ENCODE assay signal across 19 cellular contexts in the genomic region with DNA sequence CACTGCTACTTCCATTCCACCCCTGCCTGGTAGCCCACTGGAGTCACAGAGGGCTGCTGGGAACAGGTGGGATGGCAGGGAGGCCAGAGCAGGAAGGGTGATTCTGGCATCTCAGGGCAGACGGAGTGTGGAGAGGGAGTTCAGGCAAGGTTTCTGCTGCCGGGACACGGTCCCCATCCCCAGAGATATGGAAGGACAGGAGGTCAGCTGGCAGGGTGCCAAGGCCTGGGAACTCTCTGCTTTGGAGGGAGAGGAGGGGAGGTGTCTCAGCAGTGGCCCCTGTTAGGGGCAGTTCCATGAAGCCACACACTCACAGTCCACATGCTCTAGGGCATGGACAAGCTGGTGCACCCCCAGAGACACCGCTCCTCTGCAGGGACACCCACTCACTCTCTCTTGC.
"Had no signal": no experiment of that assay in that cellular context is flagged by ENCODE, and none has a peak within 500 bp of the region (broad histone marks: within the 10 kb centered on the region; RNA-seq: fewer than 3 reads in every experiment).

No MANE protein-coding gene starts in this region.

- H3K27me3 Mint-ChIP-seq: activated CD4-positive, alpha-beta T cell treated with anti-CD3 and anti-CD28 coated beads, Interleukin-2, amount 10 ng/mL, durations not matched to agents 24 days and 14 days had no signal

- H3K36me3 ChIP-seq: brain microvascular endothelial cell, colonic mucosa, left lung, tibial nerve, uterus had no signal

- H3K9me3 ChIP-seq: colonic mucosa, left lung, psoas muscle, tibial nerve, uterus had no signal

- H3K9me3 Mint-ChIP-seq: activated CD4-positive, alpha-beta T cell treated with anti-CD3 and anti-CD28 coated beads, Interleukin-2, amount 10 ng/mL, durations not matched to agents 24 days and 14 days; activated CD8-positive, alpha-beta T cell treated with anti-CD3 and anti-CD28 coated beads for 36 hours; activated naive CD4-positive, alpha-beta T cell treated with anti-CD3 and anti-CD28 coated beads, Interleukin-2, amount 10 ng/mL, durations not matched to agents 7 days and 5 days; activated T-cell treated with anti-CD3 and anti-CD28 coated beads, Interleukin-2, amount 50 U/mL, for 24 hours; activated T-helper 2 cell treated with anti-CD3 and anti-CD28 coated beads, Interferon-gamma antibody, Interleukin-2, Interleukin-4, amounts not matched to agents 10 μg/mL and 5 μg/mL and 100 μg/mL, durations not matched to agents 14 hours and 24 hours and 36 hours; central memory CD8-positive, alpha-beta T cell had no signal

- H3K4me1 ChIP-seq: colonic mucosa, left lung, psoas muscle, tibial nerve, uterus had no signal

- H3K27ac Mint-ChIP-seq: activated CD4-positive, alpha-beta T cell treated with anti-CD3 and anti-CD28 coated beads, Interleukin-2, amount 10 ng/mL, durations not matched to agents 24 days and 14 days; activated CD8-positive, alpha-beta T cell treated with anti-CD3 and anti-CD28 coated beads for 36 hours; activated naive CD4-positive, alpha-beta T cell treated with anti-CD3 and anti-CD28 coated beads, Interleukin-2, amount 10 ng/mL, durations not matched to agents 7 days and 5 days; activated T-cell treated with anti-CD3 and anti-CD28 coated beads, Interleukin-2, amount 50 U/mL, for 24 hours; activated T-helper 2 cell treated with anti-CD3 and anti-CD28 coated beads, Interferon-gamma antibody, Interleukin-2, Interleukin-4, amounts not matched to agents 10 μg/mL and 5 μg/mL and 100 μg/mL, durations not matched to agents 14 hours and 24 hours and 36 hours had no signal

- H3K4me3 Mint-ChIP-seq: activated CD4-positive, alpha-beta T cell treated with anti-CD3 and anti-CD28 coated beads, Interleukin-2, amount 10 ng/mL, durations not matched to agents 24 days and 14 days; activated CD8-positive, alpha-beta T cell treated with anti-CD3 and anti-CD28 coated beads for 36 hours; activated naive CD4-positive, alpha-beta T cell treated with anti-CD3 and anti-CD28 coated beads, Interleukin-2, amount 10 ng/mL, durations not matched to agents 7 days and 5 days; activated T-cell treated with anti-CD3 and anti-CD28 coated beads, Interleukin-2, amount 50 U/mL, for 24 hours; central memory CD8-positive, alpha-beta T cell had no signal

- DNase-seq: activated CD4-positive, alpha-beta T cell treated with anti-CD3 and anti-CD28 coated beads, Interleukin-2, amount 10 ng/mL, durations not matched to agents 24 days and 14 days; activated naive CD4-positive, alpha-beta T cell treated with anti-CD3 and anti-CD28 coated beads, Interleukin-2, amount 10 ng/mL, durations not matched to agents 7 days and 5 days; activated T-cell treated with anti-CD3 and anti-CD28 coated beads, Interleukin-2, amount 50 U/mL, for 24 hours; brain microvascular endothelial cell; colonic mucosa; erythroblast; foreskin melanocyte; psoas muscle; right cardiac atrium; stimulated activated naive CD8-positive, alpha-beta T cell treated with anti-CD3 and anti-CD28 coated beads, Interleukin-15, Interleukin-2, amounts not matched to agents 100 U/mL and 50 U/mL, for 24 hours; T1000 had no signal

- ATAC-seq: activated CD8-positive, alpha-beta T cell treated with anti-CD3 and anti-CD28 coated beads for 36 hours; left lung; psoas muscle; stimulated activated naive CD8-positive, alpha-beta T cell treated with anti-CD3 and anti-CD28 coated beads, Interleukin-15, Interleukin-2, amounts not matched to agents 100 U/mL and 50 U/mL, for 24 hours had no signal

- H3K4me3 ChIP-seq: colonic mucosa, left lung, psoas muscle, tibial nerve, uterus had no signal

- H3K27me3 ChIP-seq: colonic mucosa had no signal

- H3K4me1 Mint-ChIP-seq: activated CD4-positive, alpha-beta T cell treated with anti-CD3 and anti-CD28 coated beads, Interleukin-2, amount 10 ng/mL, durations not matched to agents 24 days and 14 days; activated naive CD4-positive, alpha-beta T cell treated with anti-CD3 and anti-CD28 coated beads, Interleukin-2, amount 10 ng/mL, durations not matched to agents 7 days and 5 days; central memory CD8-positive, alpha-beta T cell had no signal

- FAIRE-seq: endometrium, keratinocyte had no signal

- H3K27ac ChIP-seq: brain microvascular endothelial cell, colonic mucosa, left lung, psoas muscle, tibial nerve, uterus had no signal

- H3K36me3 Mint-ChIP-seq: activated naive CD4-positive, alpha-beta T cell treated with anti-CD3 and anti-CD28 coated beads, Interleukin-2, amount 10 ng/mL, durations not matched to agents 7 days and 5 days had no signal
